ENCODE assay signal across 8 cellular contexts in the genomic region with DNA sequence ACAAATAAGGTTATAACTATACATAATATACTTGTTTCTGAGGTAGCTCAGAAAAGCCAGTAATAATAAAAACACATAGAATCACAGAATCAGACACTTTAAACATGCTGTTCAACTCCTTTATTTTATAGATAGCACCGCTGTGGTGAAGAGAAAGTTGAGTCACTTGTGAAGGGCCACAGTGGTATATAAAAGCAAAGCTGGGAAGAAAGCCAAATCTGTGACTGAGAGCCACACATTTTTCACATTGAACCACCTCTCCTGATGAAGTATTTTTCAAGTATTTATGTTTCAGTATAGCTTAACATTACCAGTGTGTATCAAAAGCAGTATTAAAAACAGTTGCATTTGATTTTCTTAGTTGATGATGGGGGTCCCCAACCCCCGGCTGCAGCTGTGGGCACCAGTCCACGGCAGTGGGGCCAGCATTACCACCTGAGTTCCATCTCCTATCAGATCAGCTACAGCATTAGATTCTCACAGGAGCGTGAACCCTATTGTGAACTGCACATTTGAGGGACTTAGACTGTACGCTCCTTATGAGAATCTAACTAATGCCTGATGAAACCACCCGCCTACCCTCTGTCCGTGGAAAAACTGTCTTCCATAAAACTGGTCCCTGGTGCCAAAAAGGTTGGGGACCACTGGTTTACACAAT. TPM values are rescaled to one million over a fixed set of nuclear protein-coding genes. Genes with fewer than 3 reads are reported as not detected.
DNase-seq lines count a peak whose midpoint lies in the region; ATAC-seq and TF ChIP-seq lines count a peak whose summit lies in the region.

No MANE protein-coding gene starts in this region.

- peaks cover 100% of the 10 kb centered on the region for H3K79me2 ChIP-seq in KMS-11 (ENCODE audit: insufficient read depth, low read depth)

- no peaks in the 10 kb centered on the region for H3K9me3 Mint-ChIP-seq in activated CD8-positive, alpha-beta memory T cell treated with anti-CD3 and anti-CD28 coated beads, Interleukin-2, amount 10 ng/mL, durations not matched to agents 7 days and 5 days (ENCODE audit: low read depth)
- no peaks in the 10 kb centered on the region for H3K9me3 Mint-ChIP-seq in activated CD8-positive, alpha-beta T cell treated with anti-CD3 and anti-CD28 coated beads, Interleukin-2, amount 10 ng/mL, durations not matched to agents 7 days and 5 days (ENCODE audit: insufficient read depth)

- H3K27me3 ChIP-seq in KMS-11 (ENCODE audit: insufficient read depth, low read depth) (no peaks in the 10 kb centered on the region), lung (ENCODE audit: control insufficient read depth, insufficient read depth) (no peaks in the 10 kb centered on the region), aorta (ENCODE audit: control insufficient read depth in 1 of 2, insufficient read depth in 2 of 2, low read length in 1 of 2) (no peaks in the 10 kb centered on the region)

- CTCF ChIA-PET in activated CD8-positive, alpha-beta memory T cell treated with anti-CD3 and anti-CD28 coated beads, Interleukin-2, amount 10 ng/mL, durations not matched to agents 7 days and 5 days (lab: Charles Lee) = interaction anchor here (1.0 to 1.6 kb wide), 2 partner anchors 10 to 40 kb away, joined by 4 to 5 read pairs; no protein-coding TSS in a partner anchor
- CTCF ChIA-PET in activated CD8-positive, alpha-beta T cell treated with anti-CD3 and anti-CD28 coated beads, Interleukin-2, amount 10 ng/mL, durations not matched to agents 7 days and 5 days (lab: Charles Lee) = interaction anchor here (0.7 to 1.3 kb wide), 6 partner anchors 9 to 100 kb away, joined by 3 to 4 read pairs (median 3); no protein-coding TSS in a partner anchor

- intact Hi-C loops in aorta (cut with DNase I) = no loop called here

- DNase-seq in activated CD8-positive, alpha-beta memory T cell treated with anti-CD3 and anti-CD28 coated beads, Interleukin-2, amount 10 ng/mL, durations not matched to agents 7 days and 5 days = peak; percentile 45
- no peak for DNase-seq in activated CD8-positive, alpha-beta memory T cell treated with anti-CD3 and anti-CD28 coated beads for 24 hours
- no peak for DNase-seq in activated CD8-positive, alpha-beta T cell treated with anti-CD3 and anti-CD28 coated beads, Interleukin-2, amount 10 ng/mL, durations not matched to agents 7 days and 5 days
- DNase-seq in lung (ENCODE audit: low spot score) (no peak), nucleus accumbens (lab: John Stamatoyannopoulos, UW) (no peak), aorta (no peak)

- POLR2A ChIA-PET in activated CD8-positive, alpha-beta T cell treated with anti-CD3 and anti-CD28 coated beads, Interleukin-2, amount 10 ng/mL, durations not matched to agents 7 days and 5 days (lab: Charles Lee) = interaction anchor here (0.6 to 1.5 kb wide), 3 partner anchors 10 to 113 kb away, joined by 3 to 5 read pairs (median 5); no protein-coding TSS in a partner anchor

- WGBS in lung, 2 donors = 59 to 61% methylated on average over 7 of the region's 7 CpGs
- WGBS in aorta, 2 donors = 49 to 52% methylated on average over 7 of the region's 7 CpGs

- peak overlapping the region; percentile 33; the same call in 1 of the 2 replicates for H3K9ac ChIP-seq in KMS-11

- no peak overlapping the region for H3K4me3 Mint-ChIP-seq in activated CD8-positive, alpha-beta memory T cell treated with anti-CD3 and anti-CD28 coated beads, Interleukin-2, amount 10 ng/mL, durations not matched to agents 7 days and 5 days
- no peak overlapping the region for H3K4me3 Mint-ChIP-seq in activated CD8-positive, alpha-beta T cell treated with anti-CD3 and anti-CD28 coated beads, Interleukin-2, amount 10 ng/mL, durations not matched to agents 7 days and 5 days

- H3K27me3 Mint-ChIP-seq in activated CD8-positive, alpha-beta memory T cell treated with anti-CD3 and anti-CD28 coated beads, Interleukin-2, amount 10 ng/mL, durations not matched to agents 7 days and 5 days = no peaks in the 10 kb centered on the region
- H3K27me3 Mint-ChIP-seq in activated CD8-positive, alpha-beta T cell treated with anti-CD3 and anti-CD28 coated beads, Interleukin-2, amount 10 ng/mL, durations not matched to agents 7 days and 5 days (ENCODE audit: low read depth) = no peaks in the 10 kb centered on the region

- H3K4me2 ChIP-seq in KMS-11 = peak overlapping the region; percentile 65

- peaks cover 23% of the 10 kb centered on the region for H3K36me3 Mint-ChIP-seq in activated CD8-positive, alpha-beta memory T cell treated with anti-CD3 and anti-CD28 coated beads, Interleukin-2, amount 10 ng/mL, durations not matched to agents 7 days and 5 days
- H3K36me3 Mint-ChIP-seq in activated CD8-positive, alpha-beta T cell treated with anti-CD3 and anti-CD28 coated beads, Interleukin-2, amount 10 ng/mL, durations not matched to agents 7 days and 5 days (ENCODE audit: low read depth) = peaks cover 24% of the 10 kb centered on the region

- ATAC-seq in activated CD8-positive, alpha-beta memory T cell treated with anti-CD3 and anti-CD28 coated beads, Interleukin-2, amount 10 ng/mL, durations not matched to agents 7 days and 5 days = peak; percentile 78
- ATAC-seq in GM21786 (IDR thresholded peaks at IDR 0.05; ENCODE audit: unreplicated experiment) = peak; percentile 85
- peak; percentile 69 for ATAC-seq in activated CD8-positive, alpha-beta T cell treated with anti-CD3 and anti-CD28 coated beads, Interleukin-2, amount 10 ng/mL, durations not matched to agents 7 days and 5 days
- ATAC-seq in lung (ENCODE audit: insufficient read depth, low FRiP score) = peak; percentile 75
- no peak for ATAC-seq in aorta (ENCODE audit: low FRiP score)

- H3K4me3 ChIP-seq in KMS-11 (IDR thresholded peaks at IDR 0.05; ENCODE audit: insufficient read depth, low read depth, low read length) = no peak overlapping the region
- no peak overlapping the region for H3K4me3 ChIP-seq in lung
- H3K4me3 ChIP-seq in aorta (ENCODE audit: low read length in 2 of 2) = no peak overlapping the region

- H3K4me1 ChIP-seq in KMS-11 (ENCODE audit: low read depth, poor library complexity, severe bottlenecking) (peaks cover 100% of the 10 kb centered on the region), lung (ENCODE audit: control insufficient read depth in 2 of 2, insufficient read depth in 2 of 2, low read length in 2 of 2) (peaks cover 4 to 23% of the 10 kb centered on the region in 2 donors), aorta (ENCODE audit: control insufficient read depth in 1 of 2, insufficient read depth in 2 of 2, low read length in 2 of 2) (peaks cover 4 to 6% of the 10 kb centered on the region in 2 donors)

- peaks cover 43% of the 10 kb centered on the region for H4K20me1 ChIP-seq in KMS-11 (ENCODE audit: insufficient read depth)

- H2AFZ ChIP-seq in KMS-11 (ENCODE audit: low read depth) = no peak overlapping the region

- H3K9me3 ChIP-seq in lung (ENCODE audit: control insufficient read depth in 2 of 2, insufficient read depth in 1 of 2, low read length in 1 of 2) (no peaks in the 10 kb centered on the region), aorta (ENCODE audit: control insufficient read depth, low read length) (no peaks in the 10 kb centered on the region)

- peak overlapping the region; percentile 51 for H3K27ac Mint-ChIP-seq in activated CD8-positive, alpha-beta memory T cell treated with anti-CD3 and anti-CD28 coated beads, Interleukin-2, amount 10 ng/mL, durations not matched to agents 7 days and 5 days
- H3K27ac Mint-ChIP-seq in activated CD8-positive, alpha-beta T cell treated with anti-CD3 and anti-CD28 coated beads, Interleukin-2, amount 10 ng/mL, durations not matched to agents 7 days and 5 days = peak overlapping the region; percentile 63

- H3K36me3 ChIP-seq in KMS-11 (ENCODE audit: insufficient read depth) (no peaks in the 10 kb centered on the region; the same call in 1 of the 2 replicates), lung (ENCODE audit: control insufficient read depth in 2 of 2, insufficient read depth in 2 of 2, low read length in 2 of 2) (peaks cover 0 to 3% of the 10 kb centered on the region in 2 donors), aorta (ENCODE audit: control insufficient read depth in 1 of 2, insufficient read depth in 2 of 2, low read length in 1 of 2) (no peaks in the 10 kb centered on the region)

- H3K4me1 Mint-ChIP-seq in activated CD8-positive, alpha-beta memory T cell treated with anti-CD3 and anti-CD28 coated beads, Interleukin-2, amount 10 ng/mL, durations not matched to agents 7 days and 5 days = peaks cover 45% of the 10 kb centered on the region
- peaks cover 52% of the 10 kb centered on the region for H3K4me1 Mint-ChIP-seq in activated CD8-positive, alpha-beta T cell treated with anti-CD3 and anti-CD28 coated beads, Interleukin-2, amount 10 ng/mL, durations not matched to agents 7 days and 5 days (ENCODE audit: low read depth)

- TF ChIP-seq CTCF in KMS-11 (conservative IDR thresholded peaks at IDR 0.05; ENCODE audit: low read depth, low read length) = no peak
- no peak for TF ChIP-seq CTCF in lung (IDR thresholded peaks at IDR 0.05; ENCODE audit: control extremely low read depth, extremely low read depth)

- H3K27ac ChIP-seq in KMS-11 (peak overlapping the region; percentile 70), lung (ENCODE audit: low read depth in 1 of 2, low read length in 1 of 2) (no peak overlapping the region), aorta (ENCODE audit: low read depth in 1 of 2, low read length in 2 of 2) (peak overlapping the region in 1 of 2 donors; percentile 13)

RNA-seq across cellular contexts. Expression of a gene that starts 46.2 kb away (rescaled TPM):
- 100 to 1,000 TPM; 143 to 214 TPM for total RNA-seq in activated CD8-positive, alpha-beta memory T cell treated with anti-CD3 and anti-CD28 coated beads, Interleukin-2, amount 10 ng/mL, durations not matched to agents 7 days and 5 days
- 100 to 1,000 TPM; 165 to 166 TPM for total RNA-seq in activated CD8-positive, alpha-beta T cell treated with anti-CD3 and anti-CD28 coated beads, Interleukin-2, amount 10 ng/mL, durations not matched to agents 7 days and 5 days
- total RNA-seq in lung = 100 to 1,000 TPM; 130 to 203 TPM
- 10 to 100 TPM; 24.1 to 25.3 TPM for polyA plus RNA-seq in lung
- 100 to 1,000 TPM; 129 to 200 TPM for total RNA-seq in aorta
- polyA plus RNA-seq in aorta = 10 to 100 TPM; 19.0 to 33.6 TPM
